ENCODE assay signal across 18 cellular contexts in genomic region chr1:88855986-88856385, GRCh38.
"Had no signal": no experiment of that assay in that cellular context is flagged by ENCODE, and none has a peak within 500 bp of the region (broad histone marks: within the 10 kb centered on the region; RNA-seq: fewer than 3 reads in every experiment).

No MANE protein-coding gene starts in this region.

- H3K27me3 ChIP-seq: body of pancreas, pancreas, right lobe of liver had no signal

- H3K4me2 ChIP-seq: smooth muscle cell had no signal

- H3K4me3 ChIP-seq: body of pancreas, mucosa of descending colon, pancreas, right lobe of liver, smooth muscle cell, testis had no signal

- H3K9me3 Mint-ChIP-seq: activated T-helper 1 cell treated with anti-CD3 and anti-CD28 coated beads, Interleukin-12 subunit alpha, Interleukin-12 subunit beta, Interleukin-2, Interleukin-4 antibody, amounts not matched to agents 30 ng/mL and 10 ng/mL and 1 ng/mL, durations not matched to agents 14 hours and 24 hours and 36 hours; naive B cell; T-helper 2 cell treated with Interferon-gamma antibody and Interleukin-4, amounts not matched to agents 5 μg/mL and 100 μg/mL, for 36 hours; type B pancreatic cell had no signal

- H3K4me1 ChIP-seq: body of pancreas, pancreas, right lobe of liver, testis had no signal

- H3K27ac Mint-ChIP-seq: activated T-helper 1 cell treated with anti-CD3 and anti-CD28 coated beads, Interleukin-12 subunit alpha, Interleukin-12 subunit beta, Interleukin-2, Interleukin-4 antibody, amounts not matched to agents 30 ng/mL and 10 ng/mL and 1 ng/mL, durations not matched to agents 14 hours and 24 hours and 36 hours; T-helper 2 cell treated with Interferon-gamma antibody and Interleukin-4, amounts not matched to agents 5 μg/mL and 100 μg/mL, for 36 hours; type B pancreatic cell had no signal

- H3K4me3 Mint-ChIP-seq: activated T-helper 1 cell treated with anti-CD3 and anti-CD28 coated beads, Interleukin-12 subunit alpha, Interleukin-12 subunit beta, Interleukin-2, Interleukin-4 antibody, amounts not matched to agents 30 ng/mL and 10 ng/mL and 1 ng/mL, durations not matched to agents 14 hours and 24 hours and 36 hours; naive B cell; T-helper 2 cell treated with Interferon-gamma antibody and Interleukin-4, amounts not matched to agents 5 μg/mL and 100 μg/mL, for 36 hours; type B pancreatic cell had no signal

- H3K27ac ChIP-seq: body of pancreas, pancreas, right lobe of liver, testis had no signal

- ATAC-seq: body of pancreas, left ventricle myocardium superior, mucosa of descending colon, pancreas, right lobe of liver had no signal

- H3K9me3 ChIP-seq: body of pancreas, mucosa of descending colon, pancreas, right lobe of liver, testis had no signal

- DNase-seq: activated CD4-positive, alpha-beta T cell treated with anti-CD3 and anti-CD28 coated beads, Interleukin-2, amount 50 U/mL, for 4 hours; activated gamma-delta T cell treated with Interleukin-2 at 50 U/mL for 16 hours; body of pancreas; cortex of kidney; effector CD8-positive, alpha-beta T cell; head of caudate nucleus; left ventricle myocardium superior; mesenchymal stem cell; mucosa of descending colon; naive B cell; pancreas; right lobe of liver; stimulated activated CD4-positive, alpha-beta T cell treated with anti-CD3 and anti-CD28 coated beads, Interleukin-4, amount 100 ng/mL, for 1 hour; testis had no signal

- H3K27me3 Mint-ChIP-seq: naive B cell, type B pancreatic cell had no signal
